In the genomic region with DNA sequence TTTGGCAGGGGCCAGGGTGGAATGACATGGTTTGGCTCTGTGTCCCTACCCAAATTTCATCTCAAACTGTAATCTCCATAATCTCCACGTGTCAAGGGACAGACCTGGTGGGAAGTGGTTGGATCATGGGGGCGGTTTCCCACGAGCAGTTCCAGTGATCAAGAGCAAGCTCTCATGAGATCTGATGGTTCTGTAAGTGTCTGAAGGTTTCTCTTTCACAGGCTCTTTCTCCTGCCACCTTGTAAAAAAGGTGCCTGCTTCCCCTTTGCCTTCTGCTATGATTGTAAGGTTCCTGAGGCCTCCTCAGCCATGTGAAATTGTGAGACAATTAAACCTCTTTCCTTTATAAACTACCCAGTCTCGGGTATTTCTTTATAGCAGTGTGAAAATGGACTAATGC, we compare ENCODE assay signal across 27 cellular contexts.
"Had no signal": no experiment of that assay in that cellular context is flagged by ENCODE, and none has a peak within 500 bp of the region (broad histone marks: within the 10 kb centered on the region; RNA-seq: fewer than 3 reads in every experiment).

No MANE protein-coding gene starts in this region.

- H3K9me3 Mint-ChIP-seq: natural killer cell had no signal

- H3K4me1 Mint-ChIP-seq: nephron; neural progenitor cell; stimulated activated effector memory CD8-positive, alpha-beta T cell treated with anti-CD3 and anti-CD28 coated beads, Interleukin-12 subunit alpha, Interleukin-12 subunit beta, amount 100 ng/mL, for 72 hours; stimulated activated naive CD8-positive, alpha-beta T cell treated with anti-CD3 and anti-CD28 coated beads, Interleukin-15, amount 100 ng/mL, for 72 hours had no signal

- H3K27me3 ChIP-seq: neural progenitor cell, ovary, right lobe of liver, sigmoid colon, thyroid gland, tibial nerve, upper lobe of left lung, vagina had no signal

- DNase-seq: natural killer cell; occipital lobe; ovary; posterior cingulate gyrus; psoas muscle; right cardiac atrium; right lobe of liver; sigmoid colon; small intestine; stimulated activated CD4-positive, alpha-beta T cell treated with anti-CD3 and anti-CD28 coated beads, Interleukin-15, amount 100 ng/mL, for 24 hours; stimulated activated CD4-positive, alpha-beta T cell treated with anti-CD3 and anti-CD28 coated beads, Interleukin-2, amount 100 ng/mL, for 24 hours; stimulated activated CD4-positive, alpha-beta T cell treated with anti-CD3 and anti-CD28 coated beads, Interleukin-2, amount 100 ng/mL, for 48 hours; stimulated activated CD4-positive, alpha-beta T cell treated with anti-CD3 and anti-CD28 coated beads, Interleukin-4, amount 100 ng/mL, for 24 hours; stimulated activated naive CD4-positive, alpha-beta T cell; stimulated activated naive CD8-positive, alpha-beta T cell treated with anti-CD3 and anti-CD28 coated beads, Interleukin-15, amount 100 ng/mL, for 72 hours; stimulated activated naive CD8-positive, alpha-beta T cell treated with anti-CD3 and anti-CD28 coated beads, Interleukin-15, Interleukin-2, amounts not matched to agents 100 U/mL and 50 U/mL, for 24 hours; thyroid gland; trophoblast cell; upper lobe of left lung had no signal

- H3K4me1 ChIP-seq: neural progenitor cell, parathyroid adenoma, psoas muscle, right lobe of liver, sigmoid colon, thyroid gland, tibial nerve, upper lobe of left lung, vagina had no signal

- H3K27ac Mint-ChIP-seq: natural killer cell; nephron; neural progenitor cell; progenitor cell of endocrine pancreas; stimulated activated effector memory CD8-positive, alpha-beta T cell treated with anti-CD3 and anti-CD28 coated beads, Interleukin-12 subunit alpha, Interleukin-12 subunit beta, amount 100 ng/mL, for 72 hours; stimulated activated naive CD8-positive, alpha-beta T cell treated with anti-CD3 and anti-CD28 coated beads, Interleukin-15, amount 100 ng/mL, for 72 hours had no signal

- H3K9me3 ChIP-seq: ovary, psoas muscle, right lobe of liver, sigmoid colon, thoracic aorta, thyroid gland, upper lobe of left lung, vagina had no signal

- H3K4me3 Mint-ChIP-seq: natural killer cell; nephron; neural progenitor cell; stimulated activated effector memory CD8-positive, alpha-beta T cell treated with anti-CD3 and anti-CD28 coated beads, Interleukin-12 subunit alpha, Interleukin-12 subunit beta, amount 100 ng/mL, for 72 hours; stimulated activated naive CD8-positive, alpha-beta T cell treated with anti-CD3 and anti-CD28 coated beads, Interleukin-15, amount 100 ng/mL, for 72 hours had no signal

- H3K36me3 Mint-ChIP-seq: natural killer cell; stimulated activated effector memory CD8-positive, alpha-beta T cell treated with anti-CD3 and anti-CD28 coated beads, Interleukin-12 subunit alpha, Interleukin-12 subunit beta, amount 100 ng/mL, for 72 hours had no signal

- H3K9ac ChIP-seq: neural progenitor cell, parathyroid adenoma had no signal

- H3K36me3 ChIP-seq: neural progenitor cell, ovary, right lobe of liver, sigmoid colon, thoracic aorta, thyroid gland, upper lobe of left lung, vagina had no signal

- H3K4me3 ChIP-seq: neural progenitor cell, ovary, psoas muscle, right lobe of liver, sigmoid colon, thoracic aorta, thyroid gland, tibial nerve, upper lobe of left lung, vagina had no signal

- H3K27me3 Mint-ChIP-seq: progenitor cell of endocrine pancreas; stimulated activated naive CD8-positive, alpha-beta T cell treated with anti-CD3 and anti-CD28 coated beads, Interleukin-15, amount 100 ng/mL, for 72 hours had no signal

- ATAC-seq: natural killer cell; psoas muscle; right cardiac atrium; right lobe of liver; stimulated activated effector memory CD8-positive, alpha-beta T cell treated with anti-CD3 and anti-CD28 coated beads, Interleukin-12 subunit alpha, Interleukin-12 subunit beta, amount 100 ng/mL, for 72 hours; stimulated activated naive CD8-positive, alpha-beta T cell treated with anti-CD3 and anti-CD28 coated beads, Interleukin-15, amount 100 ng/mL, for 72 hours; stimulated activated naive CD8-positive, alpha-beta T cell treated with anti-CD3 and anti-CD28 coated beads, Interleukin-15, Interleukin-2, amounts not matched to agents 100 U/mL and 50 U/mL, for 24 hours had no signal

- H3K27ac ChIP-seq: neural progenitor cell, ovary, parathyroid adenoma, psoas muscle, right lobe of liver, sigmoid colon, thoracic aorta, thyroid gland, tibial nerve, upper lobe of left lung, vagina had no signal
